In the genomic region with DNA sequence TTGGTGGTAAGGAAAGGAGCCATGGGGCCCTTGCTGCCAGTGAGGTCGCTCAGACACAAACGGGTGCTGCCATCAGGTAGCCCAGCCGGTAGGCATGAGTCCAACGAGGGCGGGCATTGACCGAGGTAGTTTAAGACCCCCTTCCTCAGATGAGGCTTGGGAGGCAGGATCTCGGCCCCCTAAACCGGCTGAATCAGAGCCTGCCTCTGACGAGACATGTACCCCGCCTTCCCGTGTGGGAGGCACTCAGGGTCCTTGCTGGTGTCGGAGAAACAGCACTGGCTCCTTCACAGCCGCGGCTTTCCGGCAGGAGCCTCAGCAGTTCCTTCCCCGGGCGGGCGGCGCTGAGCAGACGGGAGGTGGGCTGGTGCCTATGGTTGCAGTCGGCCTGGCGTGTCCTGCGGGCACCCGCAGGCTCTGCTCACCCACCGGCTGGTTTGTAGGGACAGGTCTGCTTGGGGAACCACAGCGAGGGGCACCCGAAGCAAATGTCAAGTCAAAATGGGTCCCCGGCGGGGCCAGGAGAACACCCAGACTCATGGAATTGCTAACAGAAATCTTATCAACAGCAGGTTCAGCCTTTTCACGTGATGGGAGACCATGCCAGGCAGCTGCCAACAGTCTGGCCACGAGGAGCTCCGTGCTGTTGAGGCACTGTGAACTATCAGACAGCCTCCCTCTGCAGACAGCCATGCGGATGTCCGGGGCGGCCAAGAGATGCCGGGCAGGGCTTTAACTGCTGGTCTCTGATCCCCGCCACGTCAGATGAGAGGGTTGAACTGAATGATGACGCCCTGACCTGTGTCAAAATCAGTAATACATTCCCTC, we compare ENCODE assay signal across 19 cellular contexts. TPM values are rescaled to one million over a fixed set of nuclear protein-coding genes. Genes with fewer than 3 reads are reported as not detected.
DNase-seq lines count a peak whose midpoint lies in the region; ATAC-seq, FAIRE-seq and TF ChIP-seq lines count a peak whose summit lies in the region.
"Had no signal": no experiment of that assay in that cellular context is flagged by ENCODE, and none has a peak within 500 bp of the region (broad histone marks: within the 10 kb centered on the region; RNA-seq: fewer than 3 reads in every experiment).

No MANE protein-coding gene starts in this region.

- no peak for ATAC-seq in HepG2
- ATAC-seq in right lobe of liver = no peak
- no peak for ATAC-seq in upper lobe of right lung
- ATAC-seq: A549, HCT116, K562, Right ventricle myocardium inferior had no signal

- no peaks in the 10 kb centered on the region for H3K9me3 Mint-ChIP-seq in nephron progenitor cell
- H3K9me3 Mint-ChIP-seq: CD4-positive, alpha-beta T cell had no signal

- H3K27ac ChIP-seq in HepG2 (ENCODE audit: extremely low read length, insufficient read depth, low read length) (no peak overlapping the region), right lobe of liver (no peak overlapping the region), H1 (ENCODE audit: low read depth, low read length) (no peak overlapping the region), upper lobe of right lung (no peak overlapping the region)
- H3K27ac ChIP-seq: A549 had no signal

- H3K14ac ChIP-seq in H1 (ENCODE audit: insufficient read length) = no peak overlapping the region

- BruUV-seq in HepG2 (replicated peaks; lab: Mats Ljungman, UMichigan) = no TSS peak

- no peak overlapping the region for H2BK5ac ChIP-seq in H1 (ENCODE audit: low read depth, low read length)

- H3K56ac ChIP-seq in H1 (replicated peaks; ENCODE audit: insufficient read length, low read depth, low read length) = no peak overlapping the region

- no peak overlapping the region for H3K4ac ChIP-seq in H1 (replicated peaks; ENCODE audit: insufficient read length, low read depth, low read length)

- no peak overlapping the region for H2BK120ac ChIP-seq in H1 (replicated peaks; ENCODE audit: low read depth, low read length)

- H4K20me1 ChIP-seq in HepG2 (ENCODE audit: insufficient read depth, low read length) (no peaks in the 10 kb centered on the region), H1 (replicated peaks in 1 of 2; ENCODE audit: control insufficient read depth in 1 of 2, insufficient read depth in 2 of 2, low read length in 2 of 2) (peaks cover 1 to 6% of the 10 kb centered on the region in 2 experiments)

- TF ChIP-seq CTCF in HepG2 (CRISPR knock-in tag; IDR thresholded peaks at IDR 0.05) (no peak), right lobe of liver (IDR thresholded peaks at IDR 0.05) (no peak), H1 (IDR thresholded peaks at IDR 0.05; ENCODE audit: control extremely low read depth in 1 of 3, insufficient read depth in 1 of 3, low read depth in 1 of 3, low read length in 3 of 3) (no peak), nephron progenitor cell (IDR thresholded peaks at IDR 0.05) (no peak), upper lobe of right lung (IDR thresholded peaks at IDR 0.05) (no peak)

- no peak for DNase-seq in HepG2 (ENCODE audit: low spot score)
- no peak for DNase-seq in right lobe of liver
- DNase-seq in H1 (ENCODE audit: low read depth in 1 of 2, low spot score in 2 of 2) = no peak
- DNase-seq in nephron progenitor cell = no peak
- DNase-seq in upper lobe of right lung = peak; percentile 63
- no peak for DNase-seq in 8988T
- no peak for DNase-seq in stimulated activated naive CD4-positive, alpha-beta T cell treated with Interleukin-2 at 50 U/mL for 16 hours (lab: John Stamatoyannopoulos, UW)
- DNase-seq in stimulated activated CD4-positive, alpha-beta T cell treated with anti-CD3 and anti-CD28 coated beads, Interleukin-15, amount 100 ng/mL, for 24 hours = no peak
- DNase-seq: DMS79 treated with DMSO at 0.1 percent for 48 hours, GDM1, NCI-H226, NCI-H526 had no signal

- H3K27ac Mint-ChIP-seq in nephron progenitor cell = no peak overlapping the region
- H3K27ac Mint-ChIP-seq: CD4-positive, alpha-beta T cell had no signal

- FAIRE-seq in HepG2 (lab: Jason Lieb, UNC) = no peak
- FAIRE-seq in H1 (lab: Jason Lieb, UNC) = no peak
- FAIRE-seq: A549, D721Med, HTR-8/SVneo, K562 had no signal

- H3K23ac ChIP-seq in H1 (ENCODE audit: insufficient read length) = no peak overlapping the region

- no peak overlapping the region for H3K18ac ChIP-seq in H1 (ENCODE audit: extremely low read depth, low read length)

- H3K36me3 ChIP-seq in HepG2 (replicated peaks in 1 of 2; ENCODE audit: control insufficient read depth in 1 of 2, insufficient read depth in 2 of 2, low read length in 2 of 2) (no peaks in the 10 kb centered on the region), right lobe of liver (no peaks in the 10 kb centered on the region), H1 (ENCODE audit: control insufficient read depth in 2 of 4, insufficient read depth in 4 of 4, low read length in 3 of 4) (no peaks in the 10 kb centered on the region), upper lobe of right lung (no peaks in the 10 kb centered on the region)

- H4K5ac ChIP-seq in H1 (ENCODE audit: insufficient read length, low read depth, low read length) = no peak overlapping the region

- peaks cover 23% of the 10 kb centered on the region for H3K4me1 Mint-ChIP-seq in nephron progenitor cell

- H4K8ac ChIP-seq in H1 (ENCODE audit: extremely low read depth, insufficient read depth, low read length) = no peak overlapping the region; the same call in 1 of the 2 replicates

- no peaks in the 10 kb centered on the region for H3K79me2 ChIP-seq in HepG2 (ENCODE audit: insufficient read depth, low read length)
- no peaks in the 10 kb centered on the region for H3K79me2 ChIP-seq in H1 (ENCODE audit: control insufficient read depth in 1 of 2, insufficient read depth in 2 of 2, low read length in 2 of 2)

- TF ChIP-seq EP300 in HepG2 (IDR thresholded peaks at IDR 0.05; ENCODE audit: low read depth in 2 of 2, low read length in 2 of 2) = no peak
- TF ChIP-seq EP300 in HepG2 (CRISPR knock-in tag; IDR thresholded peaks at IDR 0.05; ENCODE audit: borderline replicate concordance) = no peak
- no peak for TF ChIP-seq EP300 in H1 (IDR thresholded peaks at IDR 0.05; ENCODE audit: borderline replicate concordance in 1 of 2, low read depth in 2 of 2, low read length in 2 of 2)

- in situ Hi-C loops in HepG2 (cut with HindIII; ENCODE audit: extremely low pct_ligation_motif_present, low pct_unique_long_range_greater_than_20kb) = no loop called here

- no peaks in the 10 kb centered on the region for H3K36me3 Mint-ChIP-seq in nephron progenitor cell (ENCODE audit: low read depth)

- peaks cover 28% of the 10 kb centered on the region for H3K4me1 ChIP-seq in HepG2 (ENCODE audit: insufficient read depth, low read length)
- H3K4me1 ChIP-seq in right lobe of liver = peaks cover 0 to 8% (median 0%) of the 10 kb centered on the region in 4 donors
- peaks cover 0 to 12% (median 5%) of the 10 kb centered on the region in 4 experiments; a peak in 5 of 7 replicates for H3K4me1 ChIP-seq in H1 (replicated peaks in 1 of 4; ENCODE audit: control insufficient read depth in 3 of 4, insufficient read depth in 4 of 4, low read length in 3 of 4)
- H3K4me1 ChIP-seq in upper lobe of right lung = peaks cover 10% of the 10 kb centered on the region
- H3K4me1 ChIP-seq: A549 had no signal

- H3K79me1 ChIP-seq in H1 (ENCODE audit: low read depth, low read length) = no peaks in the 10 kb centered on the region

- H3K9ac ChIP-seq in HepG2 (ENCODE audit: insufficient read depth, low read depth, low read length) (no peak overlapping the region), H1 (replicated peaks in 1 of 4; ENCODE audit: extremely low read depth in 1 of 4, low read depth in 3 of 4, low read length in 3 of 4) (no peak overlapping the region)

- H3K4me3 Mint-ChIP-seq in nephron progenitor cell = peak overlapping the region; percentile 78

- no peaks in the 10 kb centered on the region for H3K9me3 ChIP-seq in HepG2 (ENCODE audit: low read length)
- H3K9me3 ChIP-seq in right lobe of liver = no peaks in the 10 kb centered on the region
- no peaks in the 10 kb centered on the region for H3K9me3 ChIP-seq in H1 (ENCODE audit: insufficient read depth in 2 of 2, low read depth in 1 of 2, low read length in 1 of 2)
- no peaks in the 10 kb centered on the region for H3K9me3 ChIP-seq in upper lobe of right lung
- H3K9me3 ChIP-seq: A549 had no signal

- H2BK20ac ChIP-seq in H1 (ENCODE audit: low read length) = no peak overlapping the region

- H3K23me2 ChIP-seq in H1 (ENCODE audit: low read depth, low read length) = peaks cover 8% of the 10 kb centered on the region; the same call in 1 of the 2 replicates

- TF ChIP-seq RAD21 in HepG2 (CRISPR knock-in tag; IDR thresholded peaks at IDR 0.05) (no peak), H1 (IDR thresholded peaks at IDR 0.05 in 1 of 2, conservative IDR thresholded peaks at IDR 0.05 in 1 of 2; ENCODE audit: low read depth in 2 of 2, low read length in 2 of 2) (no peak)

- H3K4me2 ChIP-seq in HepG2 (ENCODE audit: low read depth, low read length) = no peak overlapping the region
- no peak overlapping the region for H3K4me2 ChIP-seq in H1 (ENCODE audit: insufficient read depth in 1 of 2, low read depth in 2 of 2, low read length in 2 of 2)
- H3K4me2 ChIP-seq: A549 had no signal

- no peak overlapping the region for H4K91ac ChIP-seq in H1 (replicated peaks; ENCODE audit: insufficient read length, low read length)

- intact Hi-C loops in HepG2 (cut with micrococcal nuclease; ENCODE audit: unreplicated experiment) = no loop called here
- intact Hi-C loops in right lobe of liver (cut with DNase I) = no loop called here
- intact Hi-C loops in upper lobe of right lung (cut with DNase I) = no loop called here

- H3K27me3 ChIP-seq in HepG2 (ENCODE audit: control insufficient read depth in 1 of 2, insufficient read depth in 2 of 2, low read length in 2 of 2) (peaks cover 5 to 85% of the 10 kb centered on the region in 2 experiments; a peak in 4 of 5 replicates), right lobe of liver (peaks cover 0 to 19% of the 10 kb centered on the region in 2 donors), H1 (replicated peaks in 1 of 4; ENCODE audit: control insufficient read depth in 3 of 4, extremely low read depth in 1 of 4, insufficient read depth in 3 of 4, low read length in 3 of 4) (peaks cover 22 to 44% (median 41%) of the 10 kb centered on the region in 4 experiments), upper lobe of right lung (peaks cover 53% of the 10 kb centered on the region)

- TF ChIP-seq POLR2A in HepG2 (IDR thresholded peaks at IDR 0.05; ENCODE audit: insufficient read depth in 1 of 2, low read depth in 2 of 2, low read length in 2 of 2) (no peak), right lobe of liver (IDR thresholded peaks at IDR 0.05) (no peak), H1 (IDR thresholded peaks at IDR 0.05; ENCODE audit: control extremely low read depth in 1 of 2, low read depth in 2 of 2, low read length in 2 of 2) (no peak)

- peak overlapping the region; percentile 28; the same call in 1 of the 2 replicates for H2AK5ac ChIP-seq in H1 (ENCODE audit: low read depth, low read length)

- H2BK15ac ChIP-seq in H1 (ENCODE audit: low read length) = no peak overlapping the region

- no peak overlapping the region for H2BK12ac ChIP-seq in H1 (ENCODE audit: low read depth, low read length)

- CTCF ChIA-PET in HepG2 (lab: Yijun Ruan, JAX; ENCODE audit: low intra/inter-chr PET ratio, low total read pairs) (no interaction called here), H1 (lab: Charles Lee; ENCODE audit: partially characterized antibody) (interaction anchor here (1.4 kb wide), 1 partner anchor 9 kb away, joined by 3 read pairs; no protein-coding TSS in a partner anchor)

- POLR2A ChIA-PET in HepG2 (lab: Yijun Ruan, JAX) = no interaction called here
- POLR2A ChIA-PET in H1 (lab: Charles Lee; ENCODE audit: partially characterized antibody) = no interaction called here

- H3K4me3 ChIP-seq in HepG2 (replicated peaks in 1 of 3; ENCODE audit: insufficient read depth in 1 of 3, low read depth in 2 of 3, low read length in 3 of 3) (no peak overlapping the region), right lobe of liver (no peak overlapping the region), H1 (ENCODE audit: extremely low read depth in 1 of 4, insufficient read depth in 2 of 4, low read depth in 3 of 4, low read length in 4 of 4) (no peak overlapping the region), upper lobe of right lung (no peak overlapping the region)
- H3K4me3 ChIP-seq: A549, K562 had no signal

- H2AFZ ChIP-seq in HepG2 (ENCODE audit: low read length) (no peak overlapping the region), H1 (ENCODE audit: low read length) (no peak overlapping the region)

- peaks cover 60% of the 10 kb centered on the region for H3K27me3 Mint-ChIP-seq in nephron progenitor cell (ENCODE audit: low read depth, poor library complexity)

- WGBS in HepG2 (ENCODE audit: low lambda C conversion rate) = 65% methylated on average over 9 of the region's 39 CpGs
- 80% methylated on average over 11 of the region's 39 CpGs for WGBS in right lobe of liver (ENCODE audit: insufficient coverage, low coverage, low lambda C conversion rate, missing lambda C conversion rate)
- 91% methylated on average over 39 of the region's 39 CpGs; no CpG with 5 or more reads in 1 of the 2 experiments for WGBS in H1 (ENCODE audit: extremely low coverage in 1 of 2, insufficient coverage in 1 of 2, insufficient read length in 1 of 2, insufficient replicate concordance in 2 of 2, low coverage in 1 of 2, low lambda C conversion rate in 2 of 2, missing lambda C conversion rate in 1 of 2), 2 experiments

RNA-seq across cellular contexts. Expression of gene KCNG2, which starts 2.8 kb away (rescaled TPM):
- total RNA-seq in HepG2 (2016; rRNA removed; fragmentation: Illumina TruSeq; extraction: Trizol) (not detected in 2 replicates), right lobe of liver (not detected), upper lobe of right lung (0.46 TPM)
- total RNA-seq in HepG2 (2016; cell fraction: cytosol; rRNA removed; fragmentation: Illumina TruSeq; extraction: Trizol; ENCODE audit: low read depth) = not detected in 2 replicates
- not detected in 2 replicates for total RNA-seq in HepG2 (2016; cell fraction: insoluble cytoplasmic fraction; rRNA removed; fragmentation: Illumina TruSeq; extraction: Trizol)
- not detected in 2 replicates for total RNA-seq in HepG2 (2016; cell fraction: membrane; rRNA removed; fragmentation: Illumina TruSeq; extraction: Trizol)
- total RNA-seq in HepG2 (2016; cell fraction: nucleus; rRNA removed; fragmentation: Illumina TruSeq; extraction: Trizol) = not detected in 2 replicates
- polyA plus RNA-seq in HepG2 (2011; rRNA removed) (not detected in 2 replicates), H1 (2011; rRNA removed) (0.71 and 0.74 TPM in 2 replicates)
- not detected in 2 replicates for polyA plus RNA-seq in HepG2 (2011; cell fraction: cytosol; rRNA removed)
- 0.14 TPM in 1 of 2 replicates, not detected in the other for polyA plus RNA-seq in HepG2 (2011; cell fraction: nucleus; rRNA removed)
- 0.13 and 0.20 TPM in 2 replicates for polyA plus RNA-seq in HepG2 (2012)
- polyA plus RNA-seq in HepG2 (2016; cell fraction: cytosol; fragmentation: Illumina TruSeq; extraction: Trizol; ENCODE audit: low read depth) = not detected in 2 replicates
- polyA plus RNA-seq in HepG2 (2016; cell fraction: insoluble cytoplasmic fraction; fragmentation: Illumina TruSeq; extraction: Trizol; ENCODE audit: low read depth) = not detected in 2 replicates
- not detected in 2 replicates for polyA plus RNA-seq in HepG2 (2016; cell fraction: membrane; fragmentation: Illumina TruSeq; extraction: Trizol; ENCODE audit: low read depth)
- polyA plus RNA-seq in HepG2 (2016; cell fraction: nucleus; fragmentation: Illumina TruSeq; extraction: Trizol; ENCODE audit: insufficient read depth, low read depth) = not detected in 2 replicates
- 0.16 TPM in 1 of 2 replicates, not detected in the other for polyA minus RNA-seq in HepG2 (2011; rRNA and poly(A)+ RNA removed; ENCODE audit: low replicate concordance)
- not detected in 2 replicates for polyA minus RNA-seq in HepG2 (2011; cell fraction: cytosol; rRNA and poly(A)+ RNA removed)
- polyA minus RNA-seq in HepG2 (2011; cell fraction: nucleus; rRNA and poly(A)+ RNA removed) = not detected in 2 replicates
- total RNA-seq in H1 (2021; fragmentation: NEBNext Ultra II Directional; extraction: Animal tissue kit (Norgen Biotek cat#: 25700)) = 0.19 TPM in 1 of 2 replicates, not detected in the other
- polyA plus RNA-seq in H1 (2011; cell fraction: cytosol; rRNA removed) = 0.52 TPM
- 0.57 TPM for polyA plus RNA-seq in H1 (2011; cell fraction: nucleus; rRNA removed)
- 0.23 to 0.52 TPM (median 0.32 TPM) in 3 of 4 replicates, not detected in the other for polyA plus RNA-seq in H1 (2012, experiment 1 of 2)
- 0.14 TPM for polyA plus RNA-seq in H1 (2012, experiment 2 of 2)
- 0.10 TPM for polyA plus RNA-seq in H1 (2013, experiment 1 of 2)
- polyA plus RNA-seq in H1 (2013, experiment 2 of 2) = 0.04 TPM
- 0.13 TPM in 1 of 2 replicates, not detected in the other for polyA minus RNA-seq in H1 (2011; rRNA and poly(A)+ RNA removed)
- polyA minus RNA-seq in H1 (2011; cell fraction: cytosol; rRNA and poly(A)+ RNA removed) = not detected
- polyA minus RNA-seq in H1 (2011; cell fraction: nucleus; rRNA and poly(A)+ RNA removed) = not detected
- total RNA-seq: CD4-positive, alpha-beta T cell; K562; Right ventricle myocardium inferior had no signal
- polyA plus RNA-seq: A549, K562 had no signal
